31 cellular contexts compared by ENCODE assay signal in the genomic region with DNA sequence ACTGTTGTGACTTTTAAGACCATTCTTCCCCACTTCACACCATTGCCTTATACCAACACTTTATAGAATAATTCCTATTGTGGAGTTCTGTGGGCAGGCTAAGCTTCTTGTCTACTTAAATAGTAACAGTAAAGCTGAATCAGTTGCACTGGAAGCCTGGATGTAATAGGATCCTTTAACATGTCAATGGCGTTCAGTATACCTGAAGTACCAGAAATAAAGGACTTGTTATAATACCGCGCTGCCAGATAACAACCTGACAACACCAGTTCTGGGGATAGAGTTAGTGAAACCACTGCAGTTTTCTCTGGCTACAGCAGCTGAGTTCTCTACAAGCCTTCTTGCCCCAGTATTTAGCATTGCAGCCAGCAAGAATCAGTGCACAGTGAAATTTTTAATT. TPM values are rescaled to one million over a fixed set of nuclear protein-coding genes. Genes with fewer than 3 reads are reported as not detected.
"Had no signal": no experiment of that assay in that cellular context is flagged by ENCODE, and none has a peak within 500 bp of the region (broad histone marks: within the 10 kb centered on the region; RNA-seq: fewer than 3 reads in every experiment).

No MANE protein-coding gene starts in this region.

- ATAC-seq: activated T-cell treated with anti-CD3 and anti-CD28 coated beads, Interleukin-2, amount 50 U/mL, for 72 hours; activated T-helper 17 cell treated with anti-CD3 and anti-CD28 coated beads, Interleukin-2, amount 50 U/mL, for 72 hours had no signal

- H3K36me3 ChIP-seq: brain microvascular endothelial cell, MG63, WERI-Rb-1 had no signal

- H3K27ac Mint-ChIP-seq: activated CD4-positive, alpha-beta memory T cell treated with anti-CD3 and anti-CD28 coated beads, Interleukin-2, amount 10 ng/mL, durations not matched to agents 7 days and 5 days; activated naive CD8-positive, alpha-beta T cell treated with anti-CD3 and anti-CD28 coated beads for 36 hours; activated T-cell treated with anti-CD3 and anti-CD28 coated beads, Interleukin-2, amount 50 U/mL, for 72 hours; activated T-helper 17 cell treated with anti-CD3 and anti-CD28 coated beads, Interleukin-2, amount 50 U/mL, for 72 hours had no signal

- H3K27me3 ChIP-seq: brain microvascular endothelial cell, MG63 had no signal

- H3K27ac ChIP-seq: brain microvascular endothelial cell, WERI-Rb-1 had no signal

- H3K9me3 Mint-ChIP-seq: activated CD4-positive, alpha-beta memory T cell treated with anti-CD3 and anti-CD28 coated beads, Interleukin-2, amount 10 ng/mL, durations not matched to agents 7 days and 5 days; activated naive CD8-positive, alpha-beta T cell treated with anti-CD3 and anti-CD28 coated beads for 36 hours; activated T-cell treated with anti-CD3 and anti-CD28 coated beads, Interleukin-2, amount 50 U/mL, for 72 hours; activated T-helper 17 cell treated with anti-CD3 and anti-CD28 coated beads, Interleukin-2, amount 50 U/mL, for 72 hours had no signal

- H3K9me3 ChIP-seq: MG63 had no signal

- H3K4me1 Mint-ChIP-seq: activated CD4-positive, alpha-beta memory T cell treated with anti-CD3 and anti-CD28 coated beads, Interleukin-2, amount 10 ng/mL, durations not matched to agents 7 days and 5 days; activated naive CD8-positive, alpha-beta T cell treated with anti-CD3 and anti-CD28 coated beads for 36 hours; activated T-helper 17 cell treated with anti-CD3 and anti-CD28 coated beads, Interleukin-2, amount 50 U/mL, for 72 hours had no signal

- H3K4me3 ChIP-seq: MG63 had no signal

- H3K36me3 Mint-ChIP-seq: activated naive CD8-positive, alpha-beta T cell treated with anti-CD3 and anti-CD28 coated beads for 36 hours had no signal

- DNase-seq: activated CD4-positive, alpha-beta memory T cell treated with anti-CD3 and anti-CD28 coated beads, Interleukin-2, amount 10 ng/mL, durations not matched to agents 7 days and 5 days; activated CD4-positive, alpha-beta T cell treated with anti-CD3 and anti-CD28 coated beads for 1 hour; activated CD4-positive, alpha-beta T cell treated with anti-CD3 and anti-CD28 coated beads for 48 hours; activated CD4-positive, CD25-positive, alpha-beta regulatory T cell; activated effector memory CD4-positive, alpha-beta T cell treated with anti-CD3 and anti-CD28 coated beads, Interleukin-2, amount 50 U/mL, for 16 hours; activated naive CD4-positive, alpha-beta T cell; activated naive CD4-positive, alpha-beta T cell treated with anti-CD3 and anti-CD28 coated beads, Interleukin-2, amount 50 U/mL, for 16 hours; activated naive CD8-positive, alpha-beta T cell treated with anti-CD3 and anti-CD28 coated beads for 36 hours; activated T-cell treated with anti-CD3 and anti-CD28 coated beads, Interleukin-2, amount 50 U/mL, for 1 hour; activated T-cell treated with anti-CD3 and anti-CD28 coated beads, Interleukin-2, amount 50 U/mL, for 72 hours; amniotic stem cell; aorta; brain microvascular endothelial cell; Kasumi-1; KG1; MG63; NCI-H1048; NCI-H146; NCI-H187; NCI-H2081 treated with DMSO at 0.1 percent for 48 hours; NCI-H345; NCI-H526 treated with DMSO at 0.1 percent for 48 hours; OCI-M1; Right ventricle myocardium superior; SW 1271; T-helper 1 cell; T-helper 2 cell; T-helper 9 cell; WERI-Rb-1 had no signal

- H3K4me3 Mint-ChIP-seq: activated CD4-positive, alpha-beta memory T cell treated with anti-CD3 and anti-CD28 coated beads, Interleukin-2, amount 10 ng/mL, durations not matched to agents 7 days and 5 days; activated naive CD8-positive, alpha-beta T cell treated with anti-CD3 and anti-CD28 coated beads for 36 hours; activated T-cell treated with anti-CD3 and anti-CD28 coated beads, Interleukin-2, amount 50 U/mL, for 72 hours; activated T-helper 17 cell treated with anti-CD3 and anti-CD28 coated beads, Interleukin-2, amount 50 U/mL, for 72 hours had no signal

RNA-seq across cellular contexts. Expression of gene TNFRSF19, which starts 52.0 kb away (rescaled TPM):
- total RNA-seq: activated CD8-positive, alpha-beta memory T cell treated with anti-CD3 and anti-CD28 coated beads for 36 hours had no signal
